In genomic region chr2:147689510-147689909, GRCh38 we compare ENCODE assay signal across 10 cellular contexts.
DNase-seq lines count a peak whose midpoint lies in the region; ATAC-seq lines count a peak whose summit lies in the region.
"Had no signal": no experiment of that assay in that cellular context is flagged by ENCODE, and none has a peak within 500 bp of the region (broad histone marks: within the 10 kb centered on the region; RNA-seq: fewer than 3 reads in every experiment).

No MANE protein-coding gene starts in this region.

- intact Hi-C loops in left cardiac atrium (cut with DNase I): no loop called here

- DNase-seq in left cardiac atrium: no peak
- DNase-seq in islet precursor cell: no peak
- DNase-seq in putamen (ENCODE audit: low spot score): no peak
- no peak for DNase-seq in dermis blood vessel endothelial cell
- DNase-seq in stimulated activated CD4-positive, alpha-beta T cell treated with anti-CD3 and anti-CD28 coated beads, Interleukin-2, amount 100 ng/mL, for 48 hours: no peak
- DNase-seq: DND-41 had no signal

- peak; percentile 100 for ATAC-seq in GM18519 (IDR thresholded peaks at IDR 0.05; ENCODE audit: low FRiP score, unreplicated experiment)
- ATAC-seq in GM21723 (IDR thresholded peaks at IDR 0.05; ENCODE audit: unreplicated experiment): peak; percentile 100
- peak; percentile 99 for ATAC-seq in HG03521 (IDR thresholded peaks at IDR 0.05; ENCODE audit: unreplicated experiment)
- ATAC-seq in left cardiac atrium: peak; percentile 44 to 75
- ATAC-seq: K562 had no signal
